Comparison of ENCODE assay signal across 23 cellular contexts in genomic region chr14:101986953-101987352, GRCh38.
"Had no signal": no experiment of that assay in that cellular context is flagged by ENCODE, and none has a peak within 500 bp of the region (broad histone marks: within the 10 kb centered on the region; RNA-seq: fewer than 3 reads in every experiment).

No MANE protein-coding gene starts in this region.

- ATAC-seq: effector memory CD8-positive, alpha-beta T cell had no signal

- H3K4me1 ChIP-seq: esophagus squamous epithelium had no signal

- H3K9me3 ChIP-seq: esophagus squamous epithelium had no signal

- H3K4me3 ChIP-seq: coronary artery, esophagus squamous epithelium had no signal

- H3K27me3 ChIP-seq: brain microvascular endothelial cell, esophagus squamous epithelium had no signal

- H3K27me3 Mint-ChIP-seq: activated CD4-positive, alpha-beta memory T cell treated with anti-CD3 and anti-CD28 coated beads, Interleukin-2, amount 10 ng/mL, durations not matched to agents 7 days and 5 days; activated CD4-positive, alpha-beta T cell treated with anti-CD3 and anti-CD28 coated beads, Interleukin-2, amount 10 ng/mL, durations not matched to agents 7 days and 5 days; activated naive CD8-positive, alpha-beta T cell; central memory CD8-positive, alpha-beta T cell; effector memory CD8-positive, alpha-beta T cell had no signal

- DNase-seq: activated CD4-positive, alpha-beta memory T cell treated with anti-CD3 and anti-CD28 coated beads, Interleukin-2, amount 10 ng/mL, durations not matched to agents 7 days and 5 days; activated CD4-positive, alpha-beta T cell treated with anti-CD3 and anti-CD28 coated beads for 1 hour; activated CD4-positive, alpha-beta T cell treated with anti-CD3 and anti-CD28 coated beads for 4 hours; activated CD4-positive, alpha-beta T cell treated with anti-CD3 and anti-CD28 coated beads, Interleukin-2, amount 10 ng/mL, durations not matched to agents 7 days and 5 days; activated CD4-positive, alpha-beta T cell treated with anti-CD3 and anti-CD28 coated beads, Interleukin-2, amount 50 U/mL, for 4 hours; activated CD8-positive, alpha-beta memory T cell treated with anti-CD3 and anti-CD28 coated beads, Interleukin-2, amount 50 U/mL, for 48 hours; activated effector memory CD4-positive, alpha-beta T cell treated with anti-CD3 and anti-CD28 coated beads, Interleukin-2, amount 50 U/mL, for 16 hours; activated naive CD4-positive, alpha-beta T cell treated with anti-CD3 and anti-CD28 coated beads for 36 hours; activated T-cell treated with anti-CD3 and anti-CD28 coated beads, Interleukin-2, amount 50 U/mL, for 48 hours; amniotic stem cell; brain microvascular endothelial cell; dermis blood vessel endothelial cell; effector CD4-positive, alpha-beta T cell; effector memory CD8-positive, alpha-beta T cell; erythroblast; esophagus squamous epithelium; foreskin melanocyte; T-helper 2 cell had no signal

- H3K9me3 Mint-ChIP-seq: activated CD4-positive, alpha-beta memory T cell treated with anti-CD3 and anti-CD28 coated beads, Interleukin-2, amount 10 ng/mL, durations not matched to agents 7 days and 5 days; activated CD4-positive, alpha-beta T cell treated with anti-CD3 and anti-CD28 coated beads, Interleukin-2, amount 10 ng/mL, durations not matched to agents 7 days and 5 days; activated naive CD4-positive, alpha-beta T cell treated with anti-CD3 and anti-CD28 coated beads for 36 hours; activated T-helper 1 cell treated with anti-CD3 and anti-CD28 coated beads, Interleukin-12 subunit alpha, Interleukin-12 subunit beta, Interleukin-2, Interleukin-4 antibody, amounts not matched to agents 30 ng/mL and 10 ng/mL and 1 ng/mL, durations not matched to agents 14 hours and 24 hours and 36 hours; activated T-helper 2 cell treated with anti-CD3 and anti-CD28 coated beads, Interferon-gamma antibody, Interleukin-2, Interleukin-4, amounts not matched to agents 10 μg/mL and 5 μg/mL and 100 μg/mL, durations not matched to agents 14 hours and 24 hours and 36 hours; central memory CD8-positive, alpha-beta T cell; effector memory CD8-positive, alpha-beta T cell had no signal

- H3K27ac Mint-ChIP-seq: activated CD4-positive, alpha-beta memory T cell treated with anti-CD3 and anti-CD28 coated beads, Interleukin-2, amount 10 ng/mL, durations not matched to agents 7 days and 5 days; activated naive CD4-positive, alpha-beta T cell treated with anti-CD3 and anti-CD28 coated beads for 36 hours; activated naive CD8-positive, alpha-beta T cell; activated T-helper 1 cell treated with anti-CD3 and anti-CD28 coated beads, Interleukin-12 subunit alpha, Interleukin-12 subunit beta, Interleukin-2, Interleukin-4 antibody, amounts not matched to agents 30 ng/mL and 10 ng/mL and 1 ng/mL, durations not matched to agents 14 hours and 24 hours and 36 hours; activated T-helper 2 cell treated with anti-CD3 and anti-CD28 coated beads, Interferon-gamma antibody, Interleukin-2, Interleukin-4, amounts not matched to agents 10 μg/mL and 5 μg/mL and 100 μg/mL, durations not matched to agents 14 hours and 24 hours and 36 hours had no signal

- H3K27ac ChIP-seq: brain microvascular endothelial cell, coronary artery, esophagus squamous epithelium had no signal

- H3K4me3 Mint-ChIP-seq: activated CD4-positive, alpha-beta memory T cell treated with anti-CD3 and anti-CD28 coated beads, Interleukin-2, amount 10 ng/mL, durations not matched to agents 7 days and 5 days; activated CD4-positive, alpha-beta T cell treated with anti-CD3 and anti-CD28 coated beads, Interleukin-2, amount 10 ng/mL, durations not matched to agents 7 days and 5 days; activated naive CD4-positive, alpha-beta T cell treated with anti-CD3 and anti-CD28 coated beads for 36 hours; activated naive CD8-positive, alpha-beta T cell; activated T-helper 1 cell treated with anti-CD3 and anti-CD28 coated beads, Interleukin-12 subunit alpha, Interleukin-12 subunit beta, Interleukin-2, Interleukin-4 antibody, amounts not matched to agents 30 ng/mL and 10 ng/mL and 1 ng/mL, durations not matched to agents 14 hours and 24 hours and 36 hours; central memory CD8-positive, alpha-beta T cell; effector memory CD8-positive, alpha-beta T cell had no signal
